Comparison of ENCODE assay signal across 2 cellular contexts in genomic region chr12:42030588-42030987, GRCh38.
TF ChIP-seq lines count a peak whose summit lies in the region.

No MANE protein-coding gene starts in this region.

TF ChIP-seq in HepG2, 621 proteins besides CTCF, POLR2A, EP300 and RAD21 (continued from another document):
- TF ChIP-seq TFE3 (CRISPR knock-in tag; IDR thresholded peaks at IDR 0.05) (no peak), STAG1 (CRISPR knock-in tag; IDR thresholded peaks at IDR 0.05) (peak; percentile 33), DMAP1 (CRISPR knock-in tag; IDR thresholded peaks at IDR 0.05) (no peak), ZNF614 (CRISPR knock-in tag; IDR thresholded peaks at IDR 0.05; ENCODE audit: borderline replicate concordance) (no peak), ZNF781 (CRISPR knock-in tag; IDR thresholded peaks at IDR 0.05; ENCODE audit: borderline replicate concordance, not compliant biosample characterization) (no peak), FOXA3 (CRISPR knock-in tag; IDR thresholded peaks at IDR 0.05) (no peak), MAFK (conservative IDR thresholded peaks at IDR 0.05 in 1 of 2, IDR thresholded peaks at IDR 0.05 in 1 of 2; ENCODE audit: low read length in 2 of 2) (no peak), HOXA9 (CRISPR knock-in tag; IDR thresholded peaks at IDR 0.05; ENCODE audit: borderline replicate concordance) (no peak)

TF ChIP-seq in WTC11, 78 proteins besides CTCF, POLR2A, EP300 and RAD21:
- TF ChIP-seq PRDM15 (CRISPR knock-in tag; IDR thresholded peaks at IDR 0.05) (0 out of 2 replicates have a peak, but pooled peaks have one; percentile 15), JUN (CRISPR knock-in tag; IDR thresholded peaks at IDR 0.05) (no peak)
